24 cellular contexts compared by ENCODE assay signal in genomic region chr17:50495217-50495823, GRCh38. TPM values are rescaled to one million over a fixed set of nuclear protein-coding genes. Genes with fewer than 3 reads are reported as not detected.
"Had no signal": no experiment of that assay in that cellular context is flagged by ENCODE, and none has a peak within 500 bp of the region (broad histone marks: within the 10 kb centered on the region; RNA-seq: fewer than 3 reads in every experiment).

No MANE protein-coding gene starts in this region.

- ATAC-seq: heart right ventricle had no signal

- H3K27me3 Mint-ChIP-seq: activated naive CD8-positive, alpha-beta T cell; progenitor cell of endocrine pancreas had no signal

- H3K4me1 ChIP-seq: heart right ventricle, left ventricle myocardium inferior had no signal

- DNase-seq: activated CD4-positive, alpha-beta T cell treated with anti-CD3 and anti-CD28 coated beads for 1 hour; activated CD4-positive, alpha-beta T cell treated with anti-CD3 and anti-CD28 coated beads, Interleukin-2, amount 50 U/mL, for 4 hours; dermis blood vessel endothelial cell; effector memory CD4-positive, alpha-beta T cell; esophagus squamous epithelium; heart right ventricle; kidney glomerular epithelial cell; left ventricle myocardium inferior; mammary epithelial cell; midbrain; stimulated activated CD4-positive, alpha-beta T cell treated with anti-CD3 and anti-CD28 coated beads, Interleukin-12 subunit alpha, Interleukin-12 subunit beta, amount 100 ng/mL, for 4 hours; stimulated activated CD4-positive, alpha-beta T cell treated with anti-CD3 and anti-CD28 coated beads, Interleukin-1b, Interleukin-23, amount 100 ng/mL, for 48 hours; stimulated activated CD8-positive, alpha-beta memory T cell treated with anti-CD3 and anti-CD28 coated beads, Interleukin-4, amount 100 ng/mL, for 48 hours; stimulated activated naive CD4-positive, alpha-beta T cell; SW 1271; T-helper 2 cell; thyroid gland had no signal

- H3K36me3 ChIP-seq: esophagus squamous epithelium, heart right ventricle, left ventricle myocardium inferior, thyroid gland had no signal

- H3K9me3 Mint-ChIP-seq: neural crest cell had no signal

- H3K27ac Mint-ChIP-seq: activated naive CD8-positive, alpha-beta T cell; progenitor cell of endocrine pancreas had no signal

- H3K27ac ChIP-seq: esophagus squamous epithelium, heart right ventricle, left ventricle myocardium inferior, thyroid gland, VCaP had no signal

- H3K9me3 ChIP-seq: esophagus squamous epithelium, heart right ventricle, left ventricle myocardium inferior, thyroid gland had no signal

- H3K4me3 Mint-ChIP-seq: activated naive CD8-positive, alpha-beta T cell; neural crest cell had no signal

- H3K4me3 ChIP-seq: esophagus squamous epithelium, heart right ventricle, left ventricle myocardium inferior, thyroid gland had no signal

- H3K4me1 Mint-ChIP-seq: neural crest cell had no signal

- H3K27me3 ChIP-seq: esophagus squamous epithelium, heart right ventricle, thyroid gland had no signal

RNA-seq across cellular contexts. Expression of gene CHAD, which starts 26.6 kb away (rescaled TPM):
- total RNA-seq: dermis blood vessel endothelial cell, left ventricle myocardium inferior, mammary epithelial cell, myocyte, omental fat pad, progenitor cell of endocrine pancreas, subcutaneous adipose tissue had no signal
- polyA plus RNA-seq: mammary epithelial cell had no signal

RNA-seq across cellular contexts. Expression of gene EPN3, which starts 37.2 kb away (rescaled TPM):
- total RNA-seq: myocyte, neural crest cell, omental fat pad, subcutaneous adipose tissue had no signal
